ENCODE assay signal across 9 cellular contexts in the genomic region with DNA sequence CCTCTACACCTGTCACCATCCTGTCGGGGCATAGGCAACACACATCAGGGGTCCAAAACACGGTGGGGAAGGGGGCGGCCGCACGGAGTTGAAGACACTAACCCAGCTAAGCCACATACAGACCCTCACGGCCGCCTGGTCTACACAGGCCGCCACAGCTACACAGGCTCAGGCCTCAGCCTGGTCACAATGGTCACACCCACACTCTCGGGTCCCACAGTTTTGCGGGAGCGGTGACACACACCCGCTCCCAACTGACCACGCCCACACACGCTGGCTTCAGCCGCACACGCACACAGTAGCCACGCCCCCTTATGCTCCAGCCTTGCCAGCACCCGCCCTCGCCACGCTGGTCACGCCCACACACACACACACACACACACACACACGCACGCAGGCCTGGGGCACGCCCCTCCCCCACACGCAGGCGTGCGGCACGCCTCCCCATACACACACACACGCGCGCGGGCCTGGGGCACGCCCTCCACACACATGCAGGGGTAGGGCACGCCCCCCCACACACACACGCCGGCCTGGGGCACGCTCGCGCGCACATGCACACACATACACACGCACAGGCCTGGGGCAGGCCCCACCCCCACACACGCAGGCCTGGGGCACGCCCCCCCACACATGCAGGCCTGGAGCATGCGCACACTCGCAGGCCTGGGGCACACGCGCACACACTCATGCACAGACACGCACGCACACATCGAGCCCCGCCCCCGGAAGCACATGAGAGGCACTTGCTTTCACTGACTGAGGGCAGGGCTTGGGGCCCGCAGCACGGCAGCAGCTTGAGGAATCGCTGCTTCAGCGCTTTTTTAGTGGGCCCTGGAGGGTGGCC. TPM values are rescaled to one million over a fixed set of nuclear protein-coding genes. Genes with fewer than 3 reads are reported as not detected.
A peak's percentile ranks its signal among the peaks of the same experiment; 100 is the strongest.
DNase-seq lines count a peak whose midpoint lies in the region; ATAC-seq and TF ChIP-seq lines count a peak whose summit lies in the region.
"Had no signal": no experiment of that assay in that cellular context is flagged by ENCODE, and none has a peak within 500 bp of the region (broad histone marks: within the 10 kb centered on the region; RNA-seq: fewer than 3 reads in every experiment).

No MANE protein-coding gene starts in this region.

- H3K27me3 Mint-ChIP-seq in CD8-positive, alpha-beta T cell (ENCODE audit: low read depth) = no peaks in the 10 kb centered on the region
- H3K27me3 Mint-ChIP-seq in activated T-cell treated with anti-CD3 and anti-CD28 coated beads, Interleukin-2, amount 50 U/mL, for 24 hours = no peaks in the 10 kb centered on the region
- no peaks in the 10 kb centered on the region for H3K27me3 Mint-ChIP-seq in naive B cell

- peaks cover 40% of the 10 kb centered on the region for H3K4me1 ChIP-seq in CD8-positive, alpha-beta T cell (ENCODE audit: insufficient read depth, low read length)
- peaks cover 38% of the 10 kb centered on the region for H3K4me1 ChIP-seq in OCI-LY7 (ENCODE audit: insufficient read depth, low read length, poor library complexity, severe bottlenecking)

- no TSS peak for BruUV-seq in OCI-LY7 (replicated peaks; lab: Mats Ljungman, UMichigan)

- H3K36me3 Mint-ChIP-seq in CD8-positive, alpha-beta T cell = no peaks in the 10 kb centered on the region
- H3K36me3 Mint-ChIP-seq in activated T-cell treated with anti-CD3 and anti-CD28 coated beads, Interleukin-2, amount 50 U/mL, for 24 hours (ENCODE audit: low read depth) = no peaks in the 10 kb centered on the region
- H3K36me3 Mint-ChIP-seq in naive B cell = peaks cover 0 to 6% of the 10 kb centered on the region in 2 donors
- peaks cover 15% of the 10 kb centered on the region for H3K36me3 Mint-ChIP-seq in stimulated activated effector memory CD8-positive, alpha-beta T cell treated with anti-CD3 and anti-CD28 coated beads, Interleukin-12 subunit alpha, Interleukin-12 subunit beta, amount 100 ng/mL, for 72 hours

- peak overlapping the region; percentile 66 for H3K27ac ChIP-seq in CD8-positive, alpha-beta T cell (ENCODE audit: low read depth, low read length)
- H3K27ac ChIP-seq in OCI-LY7 (ENCODE audit: low read depth, low read length, poor library complexity, severe bottlenecking) = peak overlapping the region; percentile 87

- peaks cover 47% of the 10 kb centered on the region for H3K4me1 Mint-ChIP-seq in CD8-positive, alpha-beta T cell (ENCODE audit: low read depth)
- H3K4me1 Mint-ChIP-seq in activated T-cell treated with anti-CD3 and anti-CD28 coated beads, Interleukin-2, amount 50 U/mL, for 24 hours (ENCODE audit: low read depth) = peaks cover 49% of the 10 kb centered on the region
- peaks cover 49 to 62% (median 50%) of the 10 kb centered on the region in 3 donors for H3K4me1 Mint-ChIP-seq in naive B cell
- peaks cover 61% of the 10 kb centered on the region for H3K4me1 Mint-ChIP-seq in stimulated activated effector memory CD8-positive, alpha-beta T cell treated with anti-CD3 and anti-CD28 coated beads, Interleukin-12 subunit alpha, Interleukin-12 subunit beta, amount 100 ng/mL, for 72 hours

- no peaks in the 10 kb centered on the region for H3K79me2 ChIP-seq in OCI-LY7 (ENCODE audit: insufficient read depth, low read depth, low read length)

- CTCF ChIA-PET in CD8-positive, alpha-beta T cell (lab: Charles Lee) = interaction anchor here (0.6 to 6.4 kb wide), 2 partner anchors 13 to 420 kb away, joined by 3 to 43 read pairs; partner anchors contain the start of gene KCNIP2
- CTCF ChIA-PET in OCI-LY7 (lab: Charles Lee; ENCODE audit: unreplicated experiment) = interaction anchor here (0.6 kb wide), 1 partner anchor 216 kb away, joined by 3 read pairs; no protein-coding TSS in a partner anchor

- peak overlapping the region; percentile 51 for H3K4me3 ChIP-seq in CD8-positive, alpha-beta T cell (ENCODE audit: low read depth, low read length)
- H3K4me3 ChIP-seq in OCI-LY7 (ENCODE audit: low read depth, low read length, poor library complexity, severe bottlenecking) = peak overlapping the region; percentile 65

- peak overlapping the region; percentile 68 for H2AFZ ChIP-seq in OCI-LY7 (ENCODE audit: low read length)

- H3K4me2 ChIP-seq in OCI-LY7 (ENCODE audit: low read length) = peak overlapping the region; percentile 74

- ATAC-seq in CD8-positive, alpha-beta T cell = peak; percentile 74
- ATAC-seq in GM19468 (IDR thresholded peaks at IDR 0.05; ENCODE audit: extremely low read depth, unreplicated experiment) (peak; percentile 36), esophagus mucosa (peak; percentile 91), naive B cell (ENCODE audit: low read depth in 2 of 2) (peak; percentile 74 to 75)
- peak; percentile 81 for ATAC-seq in stimulated activated effector memory CD8-positive, alpha-beta T cell treated with anti-CD3 and anti-CD28 coated beads, Interleukin-12 subunit alpha, Interleukin-12 subunit beta, amount 100 ng/mL, for 72 hours

- POLR2A ChIA-PET in CD8-positive, alpha-beta T cell (lab: Charles Lee) = interaction anchor here (0.6 to 8.1 kb wide), 4 partner anchors 11 to 814 kb away, joined by 3 to 64 read pairs (median 4); partner anchors contain the start of genes OGA and TRIM8
- POLR2A ChIA-PET in OCI-LY7 (lab: Charles Lee) = interaction anchor here (1.9 to 2.1 kb wide), 2 partner anchors 11 to 12 kb away, joined by 5 to 10 read pairs; partner anchors contain the start of gene OGA

- H3K27me3 ChIP-seq in CD8-positive, alpha-beta T cell (ENCODE audit: insufficient read depth, low read length) = no peaks in the 10 kb centered on the region

- peak overlapping the region; percentile 87 for H3K4me3 Mint-ChIP-seq in CD8-positive, alpha-beta T cell
- peak overlapping the region; percentile 73 for H3K4me3 Mint-ChIP-seq in activated T-cell treated with anti-CD3 and anti-CD28 coated beads, Interleukin-2, amount 50 U/mL, for 24 hours
- peak overlapping the region; percentile 84 to 96 (median 92) for H3K4me3 Mint-ChIP-seq in naive B cell
- peak overlapping the region; percentile 81 for H3K4me3 Mint-ChIP-seq in stimulated activated effector memory CD8-positive, alpha-beta T cell treated with anti-CD3 and anti-CD28 coated beads, Interleukin-12 subunit alpha, Interleukin-12 subunit beta, amount 100 ng/mL, for 72 hours

- peak; percentile 84 to 98 (median 90) for DNase-seq in CD8-positive, alpha-beta T cell
- DNase-seq in HT-29 (ENCODE audit: low spot score) (peak; percentile 86), OCI-LY7 (ENCODE audit: low spot score) (peak; percentile 92), naive B cell (peak; percentile 95)
- DNase-seq in activated T-cell treated with anti-CD3 and anti-CD28 coated beads, Interleukin-2, amount 50 U/mL, for 24 hours = peak; percentile 91
- DNase-seq in stimulated activated effector memory CD8-positive, alpha-beta T cell treated with anti-CD3 and anti-CD28 coated beads, Interleukin-12 subunit alpha, Interleukin-12 subunit beta, amount 100 ng/mL, for 72 hours (ENCODE audit: low spot score in 2 of 2) = peak; percentile 76 to 92

- no peaks in the 10 kb centered on the region for H3K9me3 ChIP-seq in CD8-positive, alpha-beta T cell (ENCODE audit: low read length)
- no peaks in the 10 kb centered on the region for H3K9me3 ChIP-seq in OCI-LY7 (ENCODE audit: low read length)

- no peaks in the 10 kb centered on the region for H4K20me1 ChIP-seq in OCI-LY7 (ENCODE audit: insufficient read depth, low read length)

- no peaks in the 10 kb centered on the region for H3K9me3 Mint-ChIP-seq in CD8-positive, alpha-beta T cell
- H3K9me3 Mint-ChIP-seq in activated T-cell treated with anti-CD3 and anti-CD28 coated beads, Interleukin-2, amount 50 U/mL, for 24 hours = no peaks in the 10 kb centered on the region
- peaks cover 0 to 1% (median 0%) of the 10 kb centered on the region in 7 donors for H3K9me3 Mint-ChIP-seq in naive B cell
- no peaks in the 10 kb centered on the region for H3K9me3 Mint-ChIP-seq in stimulated activated effector memory CD8-positive, alpha-beta T cell treated with anti-CD3 and anti-CD28 coated beads, Interleukin-12 subunit alpha, Interleukin-12 subunit beta, amount 100 ng/mL, for 72 hours

- no peak for TF ChIP-seq CTCF in CD8-positive, alpha-beta T cell (IDR thresholded peaks at IDR 0.05)
- TF ChIP-seq CTCF in OCI-LY7 (conservative IDR thresholded peaks at IDR 0.05; ENCODE audit: low read length) = no peak

- no peaks in the 10 kb centered on the region for H3K9me2 ChIP-seq in OCI-LY7 (ENCODE audit: insufficient read depth, low read length)

- peak overlapping the region; percentile 97 for H3K27ac Mint-ChIP-seq in CD8-positive, alpha-beta T cell
- peak overlapping the region; percentile 97 for H3K27ac Mint-ChIP-seq in activated T-cell treated with anti-CD3 and anti-CD28 coated beads, Interleukin-2, amount 50 U/mL, for 24 hours
- H3K27ac Mint-ChIP-seq in naive B cell = peak overlapping the region; percentile 97 to 100 (median 98)
- H3K27ac Mint-ChIP-seq in stimulated activated effector memory CD8-positive, alpha-beta T cell treated with anti-CD3 and anti-CD28 coated beads, Interleukin-12 subunit alpha, Interleukin-12 subunit beta, amount 100 ng/mL, for 72 hours = peak overlapping the region; percentile 95

- intact Hi-C loops in CD8-positive, alpha-beta T cell (cut with DNase I, micrococcal nuclease) = loop anchor here (1.0 to 10.0 kb wide), 8 partner anchors 9 to 476 kb away; partner anchors contain the start of genes OGA (in 2 of the 2), ARMH3 (in 1 of the 2), BTRC (in 1 of the 2) and NPM3 (in 1 of the 2)
- intact Hi-C loops in OCI-LY7 (cut with micrococcal nuclease; ENCODE audit: unreplicated experiment) = loop anchor here (5.0 kb wide), 1 partner anchor 812 kb away; the partner anchor contains the start of gene TRIM8

- H3K36me3 ChIP-seq in CD8-positive, alpha-beta T cell (ENCODE audit: insufficient read depth, low read length) = no peaks in the 10 kb centered on the region
- no peaks in the 10 kb centered on the region for H3K36me3 ChIP-seq in OCI-LY7 (ENCODE audit: insufficient read depth, low read length)

RNA-seq across cellular contexts. Expression of gene OGA, which starts 12.3 kb away (rescaled TPM):
- 100 to 1,000 TPM; 356 to 394 TPM for total RNA-seq in CD8-positive, alpha-beta T cell
- 42.9 and 43.2 TPM in 2 replicates for total RNA-seq in HT-29 (2014; rRNA removed; shearing (Covaris generic))
- total RNA-seq in OCI-LY7 (2014; rRNA removed; shearing (Covaris generic)) = 65.5 and 73.2 TPM in 2 replicates
- total RNA-seq in OCI-LY7 (2022) (109 and 124 TPM in 2 replicates), esophagus mucosa (54.4 TPM)
- polyA plus RNA-seq in naive B cell (ENCODE audit: low read depth in 6 of 6) = 10 to 100 TPM; 36.1 to 77.5 (median 61.2) TPM

RNA-seq across cellular contexts. Expression of gene KCNIP2, which starts 13.1 kb away (rescaled TPM):
- 1 to 10 TPM in 1 of 2 experiments, under 1 TPM in 1; 0.87 to 1.1 TPM for total RNA-seq in CD8-positive, alpha-beta T cell
- total RNA-seq in HT-29 (2014; rRNA removed; shearing (Covaris generic)) = 1.2 and 1.9 TPM in 2 replicates
- total RNA-seq in OCI-LY7 (2014; rRNA removed; shearing (Covaris generic)) = 1.4 and 7.3 TPM in 2 replicates
- total RNA-seq in OCI-LY7 (2022) (2.8 and 4.3 TPM in 2 replicates), esophagus mucosa (0.84 TPM)
- polyA plus RNA-seq in naive B cell (ENCODE audit: low read depth in 6 of 6) = 10 to 100 TPM; 12.9 to 56.1 (median 32.8) TPM

RNA-seq across cellular contexts. Expression of gene NPM3, which starts 47.3 kb away (rescaled TPM):
- 10 to 100 TPM; 21.1 to 25.1 TPM for total RNA-seq in CD8-positive, alpha-beta T cell
- 160 and 184 TPM in 2 replicates for total RNA-seq in HT-29 (2014; rRNA removed; shearing (Covaris generic))
- total RNA-seq in OCI-LY7 (2014; rRNA removed; shearing (Covaris generic)) = 115 and 122 TPM in 2 replicates
- total RNA-seq in OCI-LY7 (2022) = 107 and 111 TPM in 2 replicates
- 70.2 TPM for total RNA-seq in esophagus mucosa
- 1 to 10 TPM; 2.0 to 5.4 (median 4.2) TPM for polyA plus RNA-seq in naive B cell (ENCODE audit: low read depth in 6 of 6)

RNA-seq across cellular contexts. Expression of gene FGF8, which starts 54.6 kb away (rescaled TPM):
- not detected for total RNA-seq in CD8-positive, alpha-beta T cell
- not detected in 2 replicates for total RNA-seq in HT-29 (2014; rRNA removed; shearing (Covaris generic))
- total RNA-seq in OCI-LY7 (2014; rRNA removed; shearing (Covaris generic)) = 0.44 and 0.72 TPM in 2 replicates
- 0.86 and 1.3 TPM in 2 replicates for total RNA-seq in OCI-LY7 (2022)
- not detected for total RNA-seq in esophagus mucosa
- polyA plus RNA-seq in naive B cell (ENCODE audit: low read depth in 6 of 6) = not detected
- total RNA-seq: glomerular endothelial cell had no signal

Comparison
In these comparisons a context has a peak if more than half of its experiments do, and no peak if none do; other contexts are left out.
1. Peak in every context shown above with its lines: DNase-seq, ATAC-seq, H3K4me3 ChIP-seq and H3K27ac ChIP-seq.
2. ATAC-seq: peak in every context shown above with its lines; median percentile 91 in esophagus mucosa; 81 in stimulated activated effector memory CD8-positive, alpha-beta T cell treated with anti-CD3 and anti-CD28 coated beads, Interleukin-12 subunit alpha, Interleukin-12 subunit beta, amount 100 ng/mL, for 72 hours; 74 in naive B cell; 74 in CD8-positive, alpha-beta T cell; 36 in GM19468.